19 cellular contexts compared by ENCODE assay signal in the genomic region with DNA sequence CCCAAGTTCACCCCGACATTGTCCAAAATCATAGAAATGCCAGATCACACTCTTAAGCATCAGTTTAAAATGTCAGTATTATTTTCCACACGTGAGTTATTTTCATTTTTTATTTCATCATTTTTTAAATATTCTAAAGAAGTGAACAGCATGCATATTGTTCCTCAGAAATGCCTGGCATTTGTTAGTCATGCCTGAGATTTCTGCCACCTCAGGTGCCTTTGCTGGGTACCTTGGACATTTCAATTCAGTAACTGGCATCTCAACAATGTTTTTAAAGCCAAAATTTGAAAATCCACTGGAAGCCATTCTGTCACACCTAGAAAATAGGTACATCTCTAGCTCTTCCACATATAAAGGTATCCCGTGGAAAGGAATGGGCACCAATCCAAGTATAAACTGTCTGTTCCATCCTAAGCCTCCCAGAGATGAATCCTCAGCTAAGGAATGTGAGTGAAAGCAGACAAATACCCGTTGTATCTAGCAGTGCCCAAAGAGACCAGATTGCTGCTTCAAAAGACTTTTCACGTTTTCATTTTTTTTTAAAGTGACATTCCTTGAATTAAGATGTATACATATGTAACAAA.
DNase-seq lines count a peak whose midpoint lies in the region; ATAC-seq, FAIRE-seq and TF ChIP-seq lines count a peak whose summit lies in the region.
"Had no signal": no experiment of that assay in that cellular context is flagged by ENCODE, and none has a peak within 500 bp of the region (broad histone marks: within the 10 kb centered on the region; RNA-seq: fewer than 3 reads in every experiment).

No MANE protein-coding gene starts in this region.

- peaks cover 4% of the 10 kb centered on the region; the same call in 1 of the 2 replicates for H3F3A ChIP-seq in GM23248 (ENCODE audit: insufficient read depth)
- no peaks in the 10 kb centered on the region for H3F3A ChIP-seq in PC-3 (ENCODE audit: low read length, unreplicated experiment)

- H3K4me3 ChIP-seq in GM23248: peak overlapping the region; percentile 27; the same call in 1 of the 2 replicates
- H3K4me3 ChIP-seq in PC-3 (ENCODE audit: low read length): no peak overlapping the region
- no peak overlapping the region for H3K4me3 ChIP-seq in fibroblast of mammary gland (ENCODE audit: control insufficient read depth, low read depth, low read length)
- H3K4me3 ChIP-seq: esophagus squamous epithelium, stomach, transverse colon had no signal

- H4K20me1 ChIP-seq in GM23248 (ENCODE audit: insufficient read depth): no peaks in the 10 kb centered on the region
- no peaks in the 10 kb centered on the region for H4K20me1 ChIP-seq in PC-3 (ENCODE audit: low read length)

- no peak for ATAC-seq in PC-3
- ATAC-seq in HG03520 (IDR thresholded peaks at IDR 0.05; ENCODE audit: unreplicated experiment): no peak
- ATAC-seq: activated naive CD4-positive, alpha-beta T cell treated with anti-CD3 and anti-CD28 coated beads, Interleukin-2, amount 50 U/mL, for 72 hours had no signal

- in situ Hi-C loops in GM23248 (cut with MboI): no loop called here

- no peaks in the 10 kb centered on the region for H3K36me3 ChIP-seq in GM23248 (ENCODE audit: low read depth)
- H3K36me3 ChIP-seq in PC-3 (ENCODE audit: low read depth, low read length): no peaks in the 10 kb centered on the region
- H3K36me3 ChIP-seq: esophagus squamous epithelium, stomach, transverse colon had no signal

- H3K9me3 ChIP-seq in GM23248 (ENCODE audit: low read depth) (no peaks in the 10 kb centered on the region), PC-3 (ENCODE audit: low read length) (no peaks in the 10 kb centered on the region)
- H3K9me3 ChIP-seq: esophagus squamous epithelium, stomach, transverse colon had no signal

- TF ChIP-seq CTCF in PC-3 (conservative IDR thresholded peaks at IDR 0.05; ENCODE audit: low read depth, low read length) (no peak), fibroblast of mammary gland (conservative IDR thresholded peaks at IDR 0.05; ENCODE audit: control insufficient read depth, insufficient read depth, low read depth, low read length) (no peak)

- H3K27ac ChIP-seq in GM23248 (no peak overlapping the region), PC-3 (ENCODE audit: low read length) (no peak overlapping the region)
- H3K27ac ChIP-seq: esophagus squamous epithelium, stomach, transverse colon had no signal

- CTCF ChIA-PET in PC-3 (lab: Charles Lee): no interaction called here

- H3K4me2 ChIP-seq in GM23248 (ENCODE audit: unreplicated experiment) (peak overlapping the region; percentile 66), PC-3 (ENCODE audit: low read length) (no peak overlapping the region)

- intact Hi-C loops in PC-3 (cut with micrococcal nuclease): no loop called here

- no peak for FAIRE-seq in urothelium cell line (lab: Jason Lieb, UNC)
- FAIRE-seq: H1, TTC549 had no signal

- H3K27me3 ChIP-seq in GM23248 (replicated peaks; ENCODE audit: insufficient read depth) (no peaks in the 10 kb centered on the region), PC-3 (ENCODE audit: low read length) (no peaks in the 10 kb centered on the region)
- H3K27me3 ChIP-seq: esophagus squamous epithelium, stomach, transverse colon had no signal

- peaks cover 14% of the 10 kb centered on the region for H3K4me1 ChIP-seq in GM23248 (ENCODE audit: insufficient read depth)
- H3K4me1 ChIP-seq in PC-3 (ENCODE audit: insufficient read depth, low read length): no peaks in the 10 kb centered on the region
- H3K4me1 ChIP-seq: esophagus squamous epithelium, stomach, transverse colon had no signal

- POLR2A ChIA-PET in PC-3 (lab: Charles Lee; ENCODE audit: unreplicated experiment): no interaction called here

- H3K79me2 ChIP-seq in GM23248 (ENCODE audit: insufficient read depth) (no peaks in the 10 kb centered on the region), PC-3 (ENCODE audit: low read length) (no peaks in the 10 kb centered on the region)

- WGBS in GM23248 (ENCODE audit: low coverage in 1 of 2, low lambda C conversion rate in 2 of 2, missing lambda C conversion rate in 2 of 2), 2 experiments: 21 to 23% methylated on average over 5 of the region's 5 CpGs

- H3K9ac ChIP-seq in GM23248: no peak overlapping the region
- no peak overlapping the region for H3K9ac ChIP-seq in PC-3 (ENCODE audit: low read length)

- BruUV-seq in PC-3 (replicated peaks; lab: Mats Ljungman, UMichigan): no TSS peak

- H2AFZ ChIP-seq in GM23248: 0 out of 2 replicates have a peak overlapping the region, but pooled peaks have one; percentile 27
- H2AFZ ChIP-seq in PC-3 (ENCODE audit: low read length): 0 out of 2 replicates have a peak overlapping the region, but pooled peaks have one; percentile 25

- DNase-seq in GM23248 (peak; percentile 61), PC-3 (peak; percentile 37), fibroblast of mammary gland (ENCODE audit: low read depth) (peak; percentile 47), urothelium cell line (ENCODE audit: low spot score) (peak; percentile 48), NCI-H1105 (lab: John Stamatoyannopoulos, UW) (no peak)
- DNase-seq in activated CD4-positive, alpha-beta T cell treated with anti-CD3 and anti-CD28 coated beads for 1 hour: no peak
- DNase-seq: activated CD4-positive, alpha-beta T cell treated with anti-CD3 and anti-CD28 coated beads, Interleukin-2, amount 10 ng/mL, durations not matched to agents 24 days and 14 days; Calu3; effector CD8-positive, alpha-beta T cell; esophagus squamous epithelium; NCI-H1417; NCI-H510A treated with DMSO at 0.1 percent for 48 hours; stimulated activated CD4-positive, alpha-beta T cell treated with anti-CD3 and anti-CD28 coated beads, Interleukin-4, amount 100 ng/mL, for 4 hours; stomach; transverse colon had no signal

- H3K9me2 ChIP-seq in GM23248 (ENCODE audit: insufficient read depth): no peaks in the 10 kb centered on the region; the same call in 1 of the 2 replicates
- no peaks in the 10 kb centered on the region for H3K9me2 ChIP-seq in PC-3 (replicated peaks; ENCODE audit: low read length)

Comparison
In these comparisons a context has a peak if more than half of its experiments do, and no peak if none do; other contexts are left out.
1. DNase-seq: peak in GM23248 (single experiment), PC-3 (single experiment), fibroblast of mammary gland (single experiment) and urothelium cell line (single experiment); none in activated CD4-positive, alpha-beta T cell treated with anti-CD3 and anti-CD28 coated beads for 1 hour (single experiment) and NCI-H1105 (single experiment).